25 cellular contexts compared by ENCODE assay signal in genomic region chr6:48280035-48280434, GRCh38.
"Had no signal": no experiment of that assay in that cellular context is flagged by ENCODE, and none has a peak within 500 bp of the region (broad histone marks: within the 10 kb centered on the region; RNA-seq: fewer than 3 reads in every experiment).

No MANE protein-coding gene starts in this region.

- H3K4me1 Mint-ChIP-seq: activated CD4-positive, alpha-beta T cell treated with anti-CD3 and anti-CD28 coated beads, Interleukin-2, amount 10 ng/mL, durations not matched to agents 7 days and 5 days; activated naive CD8-positive, alpha-beta T cell treated with anti-CD3 and anti-CD28 coated beads, Interleukin-2, amount 50 U/mL, for 24 hours; T-cell had no signal

- H3K4me3 ChIP-seq: ascending aorta, body of pancreas, SK-N-MC had no signal

- H3K27me3 Mint-ChIP-seq: activated CD4-positive, alpha-beta memory T cell treated with anti-CD3 and anti-CD28 coated beads for 36 hours; activated CD4-positive, alpha-beta T cell treated with anti-CD3 and anti-CD28 coated beads, Interleukin-2, amount 10 ng/mL, durations not matched to agents 7 days and 5 days; activated naive CD8-positive, alpha-beta T cell treated with anti-CD3 and anti-CD28 coated beads, Interleukin-2, amount 50 U/mL, for 24 hours; T-cell had no signal

- FAIRE-seq: bronchial epithelial cell had no signal

- H3K36me3 Mint-ChIP-seq: activated CD4-positive, alpha-beta memory T cell treated with anti-CD3 and anti-CD28 coated beads for 36 hours; activated naive CD4-positive, alpha-beta T cell treated with anti-CD3 and anti-CD28 coated beads, Interleukin-2, amount 50 U/mL, for 72 hours; T-cell had no signal

- ATAC-seq: activated naive CD4-positive, alpha-beta T cell treated with anti-CD3 and anti-CD28 coated beads, Interleukin-2, amount 50 U/mL, for 72 hours; activated naive CD8-positive, alpha-beta T cell treated with anti-CD3 and anti-CD28 coated beads, Interleukin-2, amount 50 U/mL, for 24 hours; activated T-cell treated with anti-CD3 and anti-CD28 coated beads, Interleukin-2, amount 50 U/mL, for 4 hours; body of pancreas; T-cell had no signal

- H3K9me3 ChIP-seq: body of pancreas had no signal

- H3K27ac ChIP-seq: ascending aorta, body of pancreas, SK-N-MC, VCaP had no signal

- DNase-seq: activated CD4-positive, alpha-beta memory T cell treated with anti-CD3 and anti-CD28 coated beads for 36 hours; activated CD4-positive, alpha-beta T cell treated with anti-CD3 and anti-CD28 coated beads, Interleukin-2, amount 10 ng/mL, durations not matched to agents 7 days and 5 days; activated CD4-positive, CD25-positive, alpha-beta regulatory T cell; activated CD8-positive, alpha-beta memory T cell treated with anti-CD3 and anti-CD28 coated beads for 24 hours; activated effector memory CD4-positive, alpha-beta T cell treated with anti-CD3 and anti-CD28 coated beads, Interleukin-2, amount 50 U/mL, for 16 hours; activated naive CD4-positive, alpha-beta T cell treated with Interleukin-2 at 50 U/mL for 16 hours; activated naive CD8-positive, alpha-beta T cell treated with anti-CD3 and anti-CD28 coated beads, Interleukin-2, amount 50 U/mL, for 24 hours; activated T-cell treated with anti-CD3 and anti-CD28 coated beads, Interleukin-2, amount 50 U/mL, for 4 hours; amniotic stem cell; body of pancreas; central memory CD4-positive, alpha-beta T cell; KG1; NCI-H1048; NCI-H1694; NCI-H2029 treated with DMSO at 0.1 percent for 48 hours; NCI-H2171; NCI-H2227 treated with DMSO at 0.1 percent for 48 hours; NCI-H510A; NCI-H526 treated with DMSO at 0.1 percent for 48 hours; T-cell had no signal

- H3K36me3 ChIP-seq: ascending aorta had no signal

- H3K4me1 ChIP-seq: ascending aorta, body of pancreas had no signal

- H3K9me3 Mint-ChIP-seq: activated CD4-positive, alpha-beta T cell treated with anti-CD3 and anti-CD28 coated beads, Interleukin-2, amount 10 ng/mL, durations not matched to agents 7 days and 5 days had no signal

- H3K27ac Mint-ChIP-seq: activated CD4-positive, alpha-beta memory T cell treated with anti-CD3 and anti-CD28 coated beads for 36 hours; activated CD4-positive, alpha-beta T cell treated with anti-CD3 and anti-CD28 coated beads, Interleukin-2, amount 10 ng/mL, durations not matched to agents 7 days and 5 days; activated naive CD4-positive, alpha-beta T cell treated with anti-CD3 and anti-CD28 coated beads, Interleukin-2, amount 50 U/mL, for 72 hours; activated naive CD8-positive, alpha-beta T cell treated with anti-CD3 and anti-CD28 coated beads, Interleukin-2, amount 50 U/mL, for 24 hours; T-cell had no signal

- H3K4me3 Mint-ChIP-seq: activated CD4-positive, alpha-beta memory T cell treated with anti-CD3 and anti-CD28 coated beads for 36 hours; activated CD4-positive, alpha-beta T cell treated with anti-CD3 and anti-CD28 coated beads, Interleukin-2, amount 10 ng/mL, durations not matched to agents 7 days and 5 days; activated naive CD8-positive, alpha-beta T cell treated with anti-CD3 and anti-CD28 coated beads, Interleukin-2, amount 50 U/mL, for 24 hours; activated T-cell treated with anti-CD3 and anti-CD28 coated beads, Interleukin-2, amount 50 U/mL, for 4 hours; T-cell had no signal

- H3K27me3 ChIP-seq: ascending aorta, body of pancreas had no signal
